Comparison of ENCODE assay signal across 15 cellular contexts in genomic region chr2:66535574-66536289, GRCh38.
"Had no signal": no experiment of that assay in that cellular context is flagged by ENCODE, and none has a peak within 500 bp of the region (broad histone marks: within the 10 kb centered on the region; RNA-seq: fewer than 3 reads in every experiment).

No MANE protein-coding gene starts in this region.

- H3K27ac Mint-ChIP-seq: activated CD8-positive, alpha-beta T cell treated with anti-CD3 and anti-CD28 coated beads for 36 hours; activated naive CD8-positive, alpha-beta T cell treated with anti-CD3 and anti-CD28 coated beads, Interleukin-2, amount 10 ng/mL, durations not matched to agents 7 days and 5 days; activated T-helper 1 cell treated with anti-CD3 and anti-CD28 coated beads, Interleukin-12 subunit alpha, Interleukin-12 subunit beta, Interleukin-2, Interleukin-4 antibody, amounts not matched to agents 30 ng/mL and 10 ng/mL and 1 ng/mL, durations not matched to agents 14 hours and 24 hours and 36 hours; dendritic cell treated with granulocyte-macrophage colony-stimulating factor and Interleukin-4, amounts not matched to agents 40 ng/mL and 50 ng/mL, for 4 days; naive B cell; stimulated activated naive CD8-positive, alpha-beta T cell treated with anti-CD3 and anti-CD28 coated beads, Interleukin-15, amount 100 ng/mL, for 72 hours; WTC11 had no signal

- H3K9me3 Mint-ChIP-seq: activated CD8-positive, alpha-beta T cell treated with anti-CD3 and anti-CD28 coated beads for 36 hours; activated naive CD8-positive, alpha-beta T cell treated with anti-CD3 and anti-CD28 coated beads, Interleukin-2, amount 10 ng/mL, durations not matched to agents 7 days and 5 days; activated T-helper 1 cell treated with anti-CD3 and anti-CD28 coated beads, Interleukin-12 subunit alpha, Interleukin-12 subunit beta, Interleukin-2, Interleukin-4 antibody, amounts not matched to agents 30 ng/mL and 10 ng/mL and 1 ng/mL, durations not matched to agents 14 hours and 24 hours and 36 hours; dendritic cell treated with granulocyte-macrophage colony-stimulating factor and Interleukin-4, amounts not matched to agents 40 ng/mL and 50 ng/mL, for 4 days; naive B cell; stimulated activated naive CD8-positive, alpha-beta T cell treated with anti-CD3 and anti-CD28 coated beads, Interleukin-15, amount 100 ng/mL, for 72 hours; WTC11 had no signal

- H3K4me3 Mint-ChIP-seq: activated CD8-positive, alpha-beta T cell treated with anti-CD3 and anti-CD28 coated beads for 36 hours; activated naive CD8-positive, alpha-beta T cell treated with anti-CD3 and anti-CD28 coated beads, Interleukin-2, amount 10 ng/mL, durations not matched to agents 7 days and 5 days; activated T-helper 1 cell treated with anti-CD3 and anti-CD28 coated beads, Interleukin-12 subunit alpha, Interleukin-12 subunit beta, Interleukin-2, Interleukin-4 antibody, amounts not matched to agents 30 ng/mL and 10 ng/mL and 1 ng/mL, durations not matched to agents 14 hours and 24 hours and 36 hours; dendritic cell treated with granulocyte-macrophage colony-stimulating factor and Interleukin-4, amounts not matched to agents 40 ng/mL and 50 ng/mL, for 4 days; naive B cell; stimulated activated naive CD8-positive, alpha-beta T cell treated with anti-CD3 and anti-CD28 coated beads, Interleukin-15, amount 100 ng/mL, for 72 hours; WTC11 had no signal

- H3K36me3 Mint-ChIP-seq: activated naive CD8-positive, alpha-beta T cell treated with anti-CD3 and anti-CD28 coated beads, Interleukin-2, amount 10 ng/mL, durations not matched to agents 7 days and 5 days; naive B cell; WTC11 had no signal

- H3K36me3 ChIP-seq: breast epithelium, right lobe of liver, spleen had no signal

- H3K27me3 Mint-ChIP-seq: activated CD8-positive, alpha-beta T cell treated with anti-CD3 and anti-CD28 coated beads for 36 hours; activated naive CD8-positive, alpha-beta T cell treated with anti-CD3 and anti-CD28 coated beads, Interleukin-2, amount 10 ng/mL, durations not matched to agents 7 days and 5 days; dendritic cell treated with granulocyte-macrophage colony-stimulating factor and Interleukin-4, amounts not matched to agents 40 ng/mL and 50 ng/mL, for 4 days; naive B cell; stimulated activated naive CD8-positive, alpha-beta T cell treated with anti-CD3 and anti-CD28 coated beads, Interleukin-15, amount 100 ng/mL, for 72 hours had no signal

- H3K4me3 ChIP-seq: breast epithelium, psoas muscle, right lobe of liver, spleen had no signal

- DNase-seq: activated CD4-positive, alpha-beta T cell treated with anti-CD3 and anti-CD28 coated beads for 48 hours; activated CD8-positive, alpha-beta memory T cell treated with anti-CD3 and anti-CD28 coated beads, Interleukin-2, amount 50 U/mL, for 4 hours; activated CD8-positive, alpha-beta T cell treated with anti-CD3 and anti-CD28 coated beads for 36 hours; activated naive CD8-positive, alpha-beta T cell treated with anti-CD3 and anti-CD28 coated beads, Interleukin-2, amount 10 ng/mL, durations not matched to agents 7 days and 5 days; anterior cingulate cortex; naive B cell; occipital lobe; psoas muscle; right lobe of liver; spleen; stimulated activated naive CD8-positive, alpha-beta T cell treated with anti-CD3 and anti-CD28 coated beads, Interleukin-15, amount 100 ng/mL, for 72 hours had no signal

- H3K27ac ChIP-seq: breast epithelium, psoas muscle, right lobe of liver, spleen had no signal

- H3K27me3 ChIP-seq: breast epithelium, right lobe of liver, spleen had no signal

- H3K4me1 ChIP-seq: psoas muscle, right lobe of liver, spleen had no signal

- H3K4me1 Mint-ChIP-seq: activated naive CD8-positive, alpha-beta T cell treated with anti-CD3 and anti-CD28 coated beads, Interleukin-2, amount 10 ng/mL, durations not matched to agents 7 days and 5 days; naive B cell; stimulated activated naive CD8-positive, alpha-beta T cell treated with anti-CD3 and anti-CD28 coated beads, Interleukin-15, amount 100 ng/mL, for 72 hours had no signal

- H3K9me3 ChIP-seq: breast epithelium, psoas muscle, right lobe of liver, spleen had no signal

- ATAC-seq: activated CD8-positive, alpha-beta T cell treated with anti-CD3 and anti-CD28 coated beads for 36 hours; psoas muscle; right lobe of liver; stimulated activated naive CD8-positive, alpha-beta T cell treated with anti-CD3 and anti-CD28 coated beads, Interleukin-15, amount 100 ng/mL, for 72 hours had no signal
